Comparison of ENCODE assay signal across 8 cellular contexts in genomic region chr9:127905788-127906191, GRCh38. TPM values are rescaled to one million over a fixed set of nuclear protein-coding genes. Genes with fewer than 3 reads are reported as not detected.
A peak's percentile ranks its signal among the peaks of the same experiment; 100 is the strongest.
DNase-seq lines count a peak whose midpoint lies in the region; ATAC-seq and TF ChIP-seq lines count a peak whose summit lies in the region.

No MANE protein-coding gene starts in this region.

- CTCF ChIA-PET in activated CD8-positive, alpha-beta memory T cell treated with anti-CD3 and anti-CD28 coated beads, Interleukin-2, amount 10 ng/mL, durations not matched to agents 7 days and 5 days (lab: Charles Lee) = interaction anchor here (0.6 to 6.7 kb wide), 11 partner anchors 10 to 171 kb away, joined by 3 to 34 read pairs (median 4); partner anchors contain the start of genes CDK9 and TOR2A

- peak overlapping the region; percentile 100 for H3K27ac Mint-ChIP-seq in activated CD8-positive, alpha-beta memory T cell treated with anti-CD3 and anti-CD28 coated beads, Interleukin-2, amount 10 ng/mL, durations not matched to agents 7 days and 5 days
- H3K27ac Mint-ChIP-seq in nephron progenitor cell = no peak overlapping the region

- DNase-seq in activated CD8-positive, alpha-beta memory T cell treated with anti-CD3 and anti-CD28 coated beads, Interleukin-2, amount 10 ng/mL, durations not matched to agents 7 days and 5 days = peak; percentile 81
- peak; percentile 43 for DNase-seq in stimulated activated CD8-positive, alpha-beta memory T cell treated with anti-CD3 and anti-CD28 coated beads, Interleukin-12 subunit alpha, Interleukin-12 subunit beta, amount 100 ng/mL, for 1 hour (ENCODE audit: low read depth)
- no peak for DNase-seq in DMS53 treated with DMSO at 0.1 percent for 48 hours (lab: John Stamatoyannopoulos, UW; ENCODE audit: unreplicated experiment)
- no peak for DNase-seq in iPS-NIHi11 (ENCODE audit: low spot score)
- DNase-seq in nephron progenitor cell = no peak

- peaks cover 25% of the 10 kb centered on the region for H3K36me3 Mint-ChIP-seq in activated CD8-positive, alpha-beta memory T cell treated with anti-CD3 and anti-CD28 coated beads, Interleukin-2, amount 10 ng/mL, durations not matched to agents 7 days and 5 days
- H3K36me3 Mint-ChIP-seq in nephron progenitor cell (ENCODE audit: low read depth) = peaks cover under 1% of the 10 kb centered on the region

- no peaks in the 10 kb centered on the region for H3K27me3 Mint-ChIP-seq in activated CD8-positive, alpha-beta memory T cell treated with anti-CD3 and anti-CD28 coated beads, Interleukin-2, amount 10 ng/mL, durations not matched to agents 7 days and 5 days
- no peaks in the 10 kb centered on the region for H3K27me3 Mint-ChIP-seq in nephron progenitor cell (ENCODE audit: low read depth, poor library complexity)

- TF ChIP-seq CTCF in nephron progenitor cell (IDR thresholded peaks at IDR 0.05) = no peak

- ATAC-seq in GM21717 (IDR thresholded peaks at IDR 0.05; ENCODE audit: unreplicated experiment) (peak; percentile 36), esophagus mucosa (peak; percentile 4), HG03045 (IDR thresholded peaks at IDR 0.05; ENCODE audit: unreplicated experiment) (no peak)
- peak; percentile 42 for ATAC-seq in activated CD8-positive, alpha-beta memory T cell treated with anti-CD3 and anti-CD28 coated beads, Interleukin-2, amount 10 ng/mL, durations not matched to agents 7 days and 5 days

- no peaks in the 10 kb centered on the region for H3K9me3 Mint-ChIP-seq in activated CD8-positive, alpha-beta memory T cell treated with anti-CD3 and anti-CD28 coated beads, Interleukin-2, amount 10 ng/mL, durations not matched to agents 7 days and 5 days (ENCODE audit: low read depth)
- H3K9me3 Mint-ChIP-seq in nephron progenitor cell = no peaks in the 10 kb centered on the region

- H3K4me1 Mint-ChIP-seq in activated CD8-positive, alpha-beta memory T cell treated with anti-CD3 and anti-CD28 coated beads, Interleukin-2, amount 10 ng/mL, durations not matched to agents 7 days and 5 days = peaks cover 60% of the 10 kb centered on the region
- H3K4me1 Mint-ChIP-seq in nephron progenitor cell = peaks cover 66% of the 10 kb centered on the region

- peak overlapping the region; percentile 83 for H3K4me3 Mint-ChIP-seq in activated CD8-positive, alpha-beta memory T cell treated with anti-CD3 and anti-CD28 coated beads, Interleukin-2, amount 10 ng/mL, durations not matched to agents 7 days and 5 days
- no peak overlapping the region for H3K4me3 Mint-ChIP-seq in nephron progenitor cell

RNA-seq across cellular contexts. Expression of gene ST6GALNAC6, which starts 6.4 kb away (rescaled TPM):
- total RNA-seq in activated CD8-positive, alpha-beta memory T cell treated with anti-CD3 and anti-CD28 coated beads, Interleukin-2, amount 10 ng/mL, durations not matched to agents 7 days and 5 days = 10 to 100 TPM; 75.7 to 93.5 TPM
- 13.0 TPM for total RNA-seq in esophagus mucosa

RNA-seq across cellular contexts. Expression of gene ST6GALNAC4, which starts 11.1 kb away (rescaled TPM):
- total RNA-seq in activated CD8-positive, alpha-beta memory T cell treated with anti-CD3 and anti-CD28 coated beads, Interleukin-2, amount 10 ng/mL, durations not matched to agents 7 days and 5 days = 10 to 100 TPM; 64.7 to 71.4 TPM
- 11.4 TPM for total RNA-seq in esophagus mucosa

RNA-seq across cellular contexts. Expression of gene PIP5KL1, which starts 24.8 kb away (rescaled TPM):
- total RNA-seq in activated CD8-positive, alpha-beta memory T cell treated with anti-CD3 and anti-CD28 coated beads, Interleukin-2, amount 10 ng/mL, durations not matched to agents 7 days and 5 days = 1 to 10 TPM; 1.8 to 2.6 TPM
- total RNA-seq in esophagus mucosa = 4.3 TPM

RNA-seq across cellular contexts. Expression of gene AK1, which starts 28.3 kb away (rescaled TPM):
- 10 to 100 TPM; 33.6 to 34.3 TPM for total RNA-seq in activated CD8-positive, alpha-beta memory T cell treated with anti-CD3 and anti-CD28 coated beads, Interleukin-2, amount 10 ng/mL, durations not matched to agents 7 days and 5 days
- 39.9 TPM for total RNA-seq in esophagus mucosa

RNA-seq across cellular contexts. Expression of gene DPM2, which starts 31.9 kb away (rescaled TPM):
- 10 to 100 TPM; 51.4 to 53.5 TPM for total RNA-seq in activated CD8-positive, alpha-beta memory T cell treated with anti-CD3 and anti-CD28 coated beads, Interleukin-2, amount 10 ng/mL, durations not matched to agents 7 days and 5 days
- total RNA-seq in esophagus mucosa = 25.7 TPM

Comparison
In these comparisons a context has a peak if more than half of its experiments do, and no peak if none do; other contexts are left out.
1. DNase-seq: peak in activated CD8-positive, alpha-beta memory T cell treated with anti-CD3 and anti-CD28 coated beads, Interleukin-2, amount 10 ng/mL, durations not matched to agents 7 days and 5 days (single experiment) and stimulated activated CD8-positive, alpha-beta memory T cell treated with anti-CD3 and anti-CD28 coated beads, Interleukin-12 subunit alpha, Interleukin-12 subunit beta, amount 100 ng/mL, for 1 hour (single experiment); none in DMS53 treated with DMSO at 0.1 percent for 48 hours (single experiment), iPS-NIHi11 (single experiment) and nephron progenitor cell (single experiment).